In the genomic region with DNA sequence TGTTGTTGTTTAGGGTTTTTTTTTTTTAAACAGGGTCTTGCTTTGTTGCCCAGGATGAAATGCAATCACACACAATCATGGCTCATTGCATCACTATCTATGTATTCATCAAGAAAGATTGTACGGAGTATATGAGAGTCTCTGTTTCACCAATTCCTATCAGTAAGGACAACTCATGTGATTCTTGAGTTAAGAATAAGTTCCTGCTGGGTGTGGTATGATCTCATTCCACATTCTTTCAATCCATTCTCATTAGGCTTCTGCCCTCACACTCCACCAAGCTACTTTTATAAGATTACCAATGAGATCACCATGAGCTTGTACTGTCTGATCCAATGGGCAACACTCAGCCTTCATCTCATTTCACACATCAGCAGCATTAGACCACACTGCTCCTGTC, we compare ENCODE assay signal across 11 cellular contexts. TPM values are rescaled to one million over a fixed set of nuclear protein-coding genes. Genes with fewer than 3 reads are reported as not detected.
A peak's percentile ranks its signal among the peaks of the same experiment; 100 is the strongest.
DNase-seq lines count a peak whose midpoint lies in the region; ATAC-seq and TF ChIP-seq lines count a peak whose summit lies in the region.
"Had no signal": no experiment of that assay in that cellular context is flagged by ENCODE, and none has a peak within 500 bp of the region (broad histone marks: within the 10 kb centered on the region; RNA-seq: fewer than 3 reads in every experiment).

No MANE protein-coding gene starts in this region.

- no peak overlapping the region for H3K4me2 ChIP-seq in GM23248 (ENCODE audit: unreplicated experiment)

- H3K36me3 ChIP-seq in GM23248 (ENCODE audit: low read depth) = no peaks in the 10 kb centered on the region

- H3F3A ChIP-seq in GM23248 (ENCODE audit: insufficient read depth) = peaks cover 17% of the 10 kb centered on the region

- no peak overlapping the region for H2AFZ ChIP-seq in GM23248

- in situ Hi-C loops in GM23248 (cut with MboI) = no loop called here

- 0 out of 2 replicates have a peak overlapping the region, but pooled peaks have one; percentile 13 for H3K9ac ChIP-seq in GM23248

- ATAC-seq in SK-N-SH treated with all-trans-retinoic acid at 6 μM for 48 hours = peak; percentile 94
- no peak for ATAC-seq in HG03432 (IDR thresholded peaks at IDR 0.05; ENCODE audit: unreplicated experiment)

- no peaks in the 10 kb centered on the region for H3K27me3 ChIP-seq in GM23248 (replicated peaks; ENCODE audit: insufficient read depth)

- TF ChIP-seq CTCF in fibroblast of villous mesenchyme (IDR thresholded peaks at IDR 0.05; ENCODE audit: insufficient read depth, low read depth, low read length) = no peak

- H3K27ac ChIP-seq in GM23248 = peak overlapping the region; percentile 63

- H4K20me1 ChIP-seq in GM23248 (ENCODE audit: insufficient read depth) = no peaks in the 10 kb centered on the region

- H3K9me2 ChIP-seq in GM23248 (ENCODE audit: insufficient read depth) = no peaks in the 10 kb centered on the region

- H3K79me2 ChIP-seq in GM23248 (ENCODE audit: insufficient read depth) = no peaks in the 10 kb centered on the region

- H3K4me3 ChIP-seq in GM23248 (no peak overlapping the region), fibroblast of villous mesenchyme (ENCODE audit: low read depth, low read length) (no peak overlapping the region)

- peak; percentile 87 for DNase-seq in GM23248
- DNase-seq in fibroblast of villous mesenchyme (ENCODE audit: low read depth) = peak; percentile 66
- DNase-seq in stromal cell of bone marrow (ENCODE audit: low read depth) = peak; percentile 54
- no peak for DNase-seq in NCI-H774 (lab: John Stamatoyannopoulos, UW)
- DNase-seq in occipital lobe (lab: John Stamatoyannopoulos, UW) = no peak
- DNase-seq: activated naive CD8-positive, alpha-beta T cell treated with anti-CD3 and anti-CD28 coated beads for 36 hours; effector memory CD4-positive, alpha-beta T cell; islet precursor cell; NCI-H1694 had no signal

- H3K9me3 ChIP-seq in GM23248 (ENCODE audit: low read depth) = no peaks in the 10 kb centered on the region

- 5 to 8% methylated on average over 1 of the region's 1 CpG for WGBS in GM23248 (ENCODE audit: low coverage in 1 of 2, low lambda C conversion rate in 2 of 2, missing lambda C conversion rate in 2 of 2), 2 experiments

- peaks cover 7% of the 10 kb centered on the region for H3K4me1 ChIP-seq in GM23248 (ENCODE audit: insufficient read depth)

TF ChIP-seq in SK-N-SH treated with all-trans-retinoic acid at 6 μM for 48 hours, 23 proteins besides CTCF, POLR2A, EP300 and RAD21:
- TF ChIP-seq RARB (CRISPR knock-in tag; IDR thresholded peaks at IDR 0.05) (no peak), ARNTL (CRISPR knock-in tag; IDR thresholded peaks at IDR 0.05; ENCODE audit: borderline replicate concordance, low read depth) (no peak), ZFP3 (CRISPR knock-in tag; IDR thresholded peaks at IDR 0.05) (no peak)
- TF ChIP-seq, protein P1, sequence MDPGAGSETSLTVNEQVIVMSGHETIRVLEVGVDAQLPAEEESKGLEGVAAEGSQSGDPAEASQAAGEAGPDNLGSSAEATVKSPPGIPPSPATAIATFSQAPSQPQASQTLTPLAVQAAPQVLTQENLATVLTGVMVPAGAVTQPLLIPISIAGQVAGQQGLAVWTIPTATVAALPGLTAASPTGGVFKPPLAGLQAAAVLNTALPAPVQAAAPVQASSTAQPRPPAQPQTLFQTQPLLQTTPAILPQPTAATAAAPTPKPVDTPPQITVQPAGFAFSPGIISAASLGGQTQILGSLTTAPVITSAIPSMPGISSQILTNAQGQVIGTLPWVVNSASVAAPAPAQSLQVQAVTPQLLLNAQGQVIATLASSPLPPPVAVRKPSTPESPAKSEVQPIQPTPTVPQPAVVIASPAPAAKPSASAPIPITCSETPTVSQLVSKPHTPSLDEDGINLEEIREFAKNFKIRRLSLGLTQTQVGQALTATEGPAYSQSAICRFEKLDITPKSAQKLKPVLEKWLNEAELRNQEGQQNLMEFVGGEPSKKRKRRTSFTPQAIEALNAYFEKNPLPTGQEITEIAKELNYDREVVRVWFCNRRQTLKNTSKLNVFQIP (CRISPR knock-in tag; IDR thresholded peaks at IDR 0.05; ENCODE audit: borderline replicate concordance, low read depth) = no peak

RNA-seq across cellular contexts. Expression of gene AP1S3, which starts 9.1 kb away (rescaled TPM):
- total RNA-seq in GM23248 (2014; rRNA removed; shearing (Covaris generic)) = 0.43 and 1.8 TPM in 2 replicates
- 2.0 and 2.3 TPM in 2 replicates for polyA plus RNA-seq in GM23248 (2016; fragmentation: Nextera tagmentation; extraction: Ambion mirVana)
- total RNA-seq in fibroblast of villous mesenchyme (4.7 and 5.8 TPM in 2 replicates), occipital lobe (2.7 TPM)

Comparison
In these comparisons a context has a peak if more than half of its experiments do, and no peak if none do; other contexts are left out.
1. DNase-seq: peak in GM23248 (single experiment), fibroblast of villous mesenchyme (single experiment) and stromal cell of bone marrow (single experiment); none in NCI-H774 (single experiment) and occipital lobe (single experiment).